1 cellular context compared by ENCODE assay signal in genomic region chr16:29899516-29900101, GRCh38.
TF ChIP-seq lines count a peak whose summit lies in the region.

TSS of gene SEZ6L2 (minus strand) at chr16:29899550. CDS start at chr16:29899019, 531 bp downstream.

TF ChIP-seq in HepG2, 621 proteins besides CTCF, POLR2A, EP300 and RAD21 (continued from another document and continues in another):
- TF ChIP-seq, protein P1, sequence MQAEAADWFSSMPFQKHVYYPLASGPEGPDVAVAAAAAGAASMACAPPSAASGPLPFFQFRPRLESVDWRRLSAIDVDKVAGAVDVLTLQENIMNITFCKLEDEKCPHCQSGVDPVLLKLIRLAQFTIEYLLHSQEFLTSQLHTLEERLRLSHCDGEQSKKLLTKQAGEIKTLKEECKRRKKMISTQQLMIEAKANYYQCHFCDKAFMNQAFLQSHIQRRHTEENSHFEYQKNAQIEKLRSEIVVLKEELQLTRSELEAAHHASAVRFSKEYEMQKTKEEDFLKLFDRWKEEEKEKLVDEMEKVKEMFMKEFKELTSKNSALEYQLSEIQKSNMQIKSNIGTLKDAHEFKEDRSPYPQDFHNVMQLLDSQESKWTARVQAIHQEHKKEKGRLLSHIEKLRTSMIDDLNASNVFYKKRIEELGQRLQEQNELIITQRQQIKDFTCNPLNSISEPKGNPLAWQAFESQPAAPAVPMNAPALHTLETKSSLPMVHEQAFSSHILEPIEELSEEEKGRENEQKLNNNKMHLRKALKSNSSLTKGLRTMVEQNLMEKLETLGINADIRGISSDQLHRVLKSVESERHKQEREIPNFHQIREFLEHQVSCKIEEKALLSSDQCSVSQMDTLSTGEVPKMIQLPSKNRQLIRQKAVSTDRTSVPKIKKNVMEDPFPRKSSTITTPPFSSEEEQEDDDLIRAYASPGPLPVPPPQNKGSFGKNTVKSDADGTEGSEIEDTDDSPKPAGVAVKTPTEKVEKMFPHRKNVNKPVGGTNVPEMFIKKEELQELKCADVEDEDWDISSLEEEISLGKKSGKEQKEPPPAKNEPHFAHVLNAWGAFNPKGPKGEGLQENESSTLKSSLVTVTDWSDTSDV (CRISPR knock-in tag; IDR thresholded peaks at IDR 0.05), result peak; percentile 88; the same call in 1 of the 2 replicates
- TF ChIP-seq SMYD3 (CRISPR knock-in tag; IDR thresholded peaks at IDR 0.05) (peak; percentile 87; the same call in 1 of the 2 replicates), ZNF790 (CRISPR knock-in tag; IDR thresholded peaks at IDR 0.05; ENCODE audit: borderline replicate concordance) (peak; percentile 99; the same call in 1 of the 2 replicates), SRY (CRISPR knock-in tag; IDR thresholded peaks at IDR 0.05) (no peak), PLRG1 (conservative IDR thresholded peaks at IDR 0.05) (no peak), ZFX (CRISPR knock-in tag; IDR thresholded peaks at IDR 0.05; ENCODE audit: low read depth) (peak; percentile 69; the same call in 1 of the 2 replicates), KDM2A (CRISPR knock-in tag; IDR thresholded peaks at IDR 0.05; ENCODE audit: borderline replicate concordance, low read depth) (peak; percentile 71), SAP130 (CRISPR knock-in tag; IDR thresholded peaks at IDR 0.05; ENCODE audit: low read depth) (peak; percentile 92), SATB2 (CRISPR knock-in tag; IDR thresholded peaks at IDR 0.05) (peak; percentile 98), ZNF597 (CRISPR knock-in tag; IDR thresholded peaks at IDR 0.05) (no peak), TRIM24 (CRISPR knock-in tag; IDR thresholded peaks at IDR 0.05) (no peak), ZFP36 (IDR thresholded peaks at IDR 0.05; ENCODE audit: borderline replicate concordance, low read depth, low read length, partially characterized antibody) (no peak), ATAD3A (CRISPR knock-in tag; IDR thresholded peaks at IDR 0.05) (0 out of 2 replicates have a peak, but pooled peaks have one; percentile 83), ZIK1 (CRISPR knock-in tag; IDR thresholded peaks at IDR 0.05; ENCODE audit: borderline replicate concordance, low read depth) (no peak; the same call in 1 of the 2 replicates), U2AF2 (IDR thresholded peaks at IDR 0.05; ENCODE audit: low read depth, low read length) (no peak; the same call in 1 of the 2 replicates), TIGD3 (CRISPR knock-in tag; IDR thresholded peaks at IDR 0.05; ENCODE audit: borderline replicate concordance) (no peak), ZNF256 (CRISPR knock-in tag; conservative IDR thresholded peaks at IDR 0.05) (peak; percentile 97), MLLT10 (CRISPR knock-in tag; IDR thresholded peaks at IDR 0.05) (no peak), FUBP1 (CRISPR knock-in tag; IDR thresholded peaks at IDR 0.05; ENCODE audit: borderline replicate concordance) (no peak), SMC3 (IDR thresholded peaks at IDR 0.05; ENCODE audit: low read length) (peak; percentile 5; the same call in 1 of the 2 replicates), RXRA (CRISPR knock-in tag; IDR thresholded peaks at IDR 0.05) (no peak), ZNF484 (CRISPR knock-in tag; IDR thresholded peaks at IDR 0.05; ENCODE audit: borderline replicate concordance, low read depth) (no peak), EEA1 (CRISPR knock-in tag; IDR thresholded peaks at IDR 0.05; ENCODE audit: borderline replicate concordance) (no peak; the same call in 1 of the 2 replicates), ZNF646 (CRISPR knock-in tag; IDR thresholded peaks at IDR 0.05) (no peak), ZNF878 (CRISPR knock-in tag; IDR thresholded peaks at IDR 0.05) (no peak), DR1 (CRISPR knock-in tag; IDR thresholded peaks at IDR 0.05) (no peak; the same call in 1 of the 2 replicates), FOSL2 (CRISPR knock-in tag; IDR thresholded peaks at IDR 0.05) (peak; percentile 7; the same call in 1 of the 2 replicates), RFX1 (IDR thresholded peaks at IDR 0.05) (no peak), HNRNPK (IDR thresholded peaks at IDR 0.05; ENCODE audit: low read depth, low read length, poor library complexity, severe bottlenecking) (no peak)
- TF ChIP-seq, protein P2, sequence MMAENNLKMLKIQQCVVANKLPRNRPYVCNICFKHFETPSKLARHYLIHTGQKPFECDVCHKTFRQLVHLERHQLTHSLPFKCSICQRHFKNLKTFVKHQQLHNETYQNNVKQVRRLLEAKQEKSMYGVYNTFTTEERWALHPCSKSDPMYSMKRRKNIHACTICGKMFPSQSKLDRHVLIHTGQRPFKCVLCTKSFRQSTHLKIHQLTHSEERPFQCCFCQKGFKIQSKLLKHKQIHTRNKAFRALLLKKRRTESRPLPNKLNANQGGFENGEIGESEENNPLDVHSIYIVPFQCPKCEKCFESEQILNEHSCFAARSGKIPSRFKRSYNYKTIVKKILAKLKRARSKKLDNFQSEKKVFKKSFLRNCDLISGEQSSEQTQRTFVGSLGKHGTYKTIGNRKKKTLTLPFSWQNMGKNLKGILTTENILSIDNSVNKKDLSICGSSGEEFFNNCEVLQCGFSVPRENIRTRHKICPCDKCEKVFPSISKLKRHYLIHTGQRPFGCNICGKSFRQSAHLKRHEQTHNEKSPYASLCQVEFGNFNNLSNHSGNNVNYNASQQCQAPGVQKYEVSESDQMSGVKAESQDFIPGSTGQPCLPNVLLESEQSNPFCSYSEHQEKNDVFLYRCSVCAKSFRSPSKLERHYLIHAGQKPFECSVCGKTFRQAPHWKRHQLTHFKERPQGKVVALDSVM (CRISPR knock-in tag; IDR thresholded peaks at IDR 0.05), result no peak
- TF ChIP-seq, protein P3, sequence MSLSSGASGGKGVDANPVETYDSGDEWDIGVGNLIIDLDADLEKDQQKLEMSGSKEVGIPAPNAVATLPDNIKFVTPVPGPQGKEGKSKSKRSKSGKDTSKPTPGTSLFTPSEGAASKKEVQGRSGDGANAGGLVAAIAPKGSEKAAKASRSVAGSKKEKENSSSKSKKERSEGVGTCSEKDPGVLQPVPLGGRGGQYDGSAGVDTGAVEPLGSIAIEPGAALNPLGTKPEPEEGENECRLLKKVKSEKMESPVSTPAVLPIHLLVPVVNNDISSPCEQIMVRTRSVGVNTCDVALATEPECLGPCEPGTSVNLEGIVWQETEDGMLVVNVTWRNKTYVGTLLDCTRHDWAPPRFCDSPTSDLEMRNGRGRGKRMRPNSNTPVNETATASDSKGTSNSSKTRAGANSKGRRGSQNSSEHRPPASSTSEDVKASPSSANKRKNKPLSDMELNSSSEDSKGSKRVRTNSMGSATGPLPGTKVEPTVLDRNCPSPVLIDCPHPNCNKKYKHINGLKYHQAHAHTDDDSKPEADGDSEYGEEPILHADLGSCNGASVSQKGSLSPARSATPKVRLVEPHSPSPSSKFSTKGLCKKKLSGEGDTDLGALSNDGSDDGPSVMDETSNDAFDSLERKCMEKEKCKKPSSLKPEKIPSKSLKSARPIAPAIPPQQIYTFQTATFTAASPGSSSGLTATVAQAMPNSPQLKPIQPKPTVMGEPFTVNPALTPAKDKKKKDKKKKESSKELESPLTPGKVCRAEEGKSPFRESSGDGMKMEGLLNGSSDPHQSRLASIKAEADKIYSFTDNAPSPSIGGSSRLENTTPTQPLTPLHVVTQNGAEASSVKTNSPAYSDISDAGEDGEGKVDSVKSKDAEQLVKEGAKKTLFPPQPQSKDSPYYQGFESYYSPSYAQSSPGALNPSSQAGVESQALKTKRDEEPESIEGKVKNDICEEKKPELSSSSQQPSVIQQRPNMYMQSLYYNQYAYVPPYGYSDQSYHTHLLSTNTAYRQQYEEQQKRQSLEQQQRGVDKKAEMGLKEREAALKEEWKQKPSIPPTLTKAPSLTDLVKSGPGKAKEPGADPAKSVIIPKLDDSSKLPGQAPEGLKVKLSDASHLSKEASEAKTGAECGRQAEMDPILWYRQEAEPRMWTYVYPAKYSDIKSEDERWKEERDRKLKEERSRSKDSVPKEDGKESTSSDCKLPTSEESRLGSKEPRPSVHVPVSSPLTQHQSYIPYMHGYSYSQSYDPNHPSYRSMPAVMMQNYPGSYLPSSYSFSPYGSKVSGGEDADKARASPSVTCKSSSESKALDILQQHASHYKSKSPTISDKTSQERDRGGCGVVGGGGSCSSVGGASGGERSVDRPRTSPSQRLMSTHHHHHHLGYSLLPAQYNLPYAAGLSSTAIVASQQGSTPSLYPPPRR (CRISPR knock-in tag; IDR thresholded peaks at IDR 0.05; ENCODE audit: borderline replicate concordance), result no peak
- TF ChIP-seq, protein P4, sequence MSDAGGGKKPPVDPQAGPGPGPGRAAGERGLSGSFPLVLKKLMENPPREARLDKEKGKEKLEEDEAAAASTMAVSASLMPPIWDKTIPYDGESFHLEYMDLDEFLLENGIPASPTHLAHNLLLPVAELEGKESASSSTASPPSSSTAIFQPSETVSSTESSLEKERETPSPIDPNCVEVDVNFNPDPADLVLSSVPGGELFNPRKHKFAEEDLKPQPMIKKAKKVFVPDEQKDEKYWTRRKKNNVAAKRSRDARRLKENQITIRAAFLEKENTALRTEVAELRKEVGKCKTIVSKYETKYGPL (CRISPR knock-in tag; IDR thresholded peaks at IDR 0.05), result no peak; the same call in 1 of the 2 replicates
- TF ChIP-seq, protein P5, sequence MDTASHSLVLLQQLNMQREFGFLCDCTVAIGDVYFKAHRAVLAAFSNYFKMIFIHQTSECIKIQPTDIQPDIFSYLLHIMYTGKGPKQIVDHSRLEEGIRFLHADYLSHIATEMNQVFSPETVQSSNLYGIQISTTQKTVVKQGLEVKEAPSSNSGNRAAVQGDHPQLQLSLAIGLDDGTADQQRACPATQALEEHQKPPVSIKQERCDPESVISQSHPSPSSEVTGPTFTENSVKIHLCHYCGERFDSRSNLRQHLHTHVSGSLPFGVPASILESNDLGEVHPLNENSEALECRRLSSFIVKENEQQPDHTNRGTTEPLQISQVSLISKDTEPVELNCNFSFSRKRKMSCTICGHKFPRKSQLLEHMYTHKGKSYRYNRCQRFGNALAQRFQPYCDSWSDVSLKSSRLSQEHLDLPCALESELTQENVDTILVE (CRISPR knock-in tag; IDR thresholded peaks at IDR 0.05), result peak; percentile 49; the same call in 1 of the 2 replicates
